26 cellular contexts compared by ENCODE assay signal in genomic region chr2:169294001-169294675, GRCh38.
DNase-seq lines count a peak whose midpoint lies in the region; ATAC-seq, FAIRE-seq and TF ChIP-seq lines count a peak whose summit lies in the region.
"Had no signal": no experiment of that assay in that cellular context is flagged by ENCODE, and none has a peak within 500 bp of the region (broad histone marks: within the 10 kb centered on the region; RNA-seq: fewer than 3 reads in every experiment).

No MANE protein-coding gene starts in this region.

- 2% methylated on average over 9 of the region's 9 CpGs for WGBS in K562 (ENCODE audit: insufficient coverage, low coverage, missing lambda C conversion rate)
- 79% methylated on average over 9 of the region's 9 CpGs for WGBS in hepatocyte (ENCODE audit: low lambda C conversion rate, missing lambda C conversion rate)

- no peak overlapping the region for H3K4me3 Mint-ChIP-seq in glutamatergic neuron (ENCODE audit: unreplicated experiment)
- H3K4me3 Mint-ChIP-seq: activated naive CD8-positive, alpha-beta T cell treated with anti-CD3 and anti-CD28 coated beads, Interleukin-2, amount 10 ng/mL, durations not matched to agents 7 days and 5 days; natural killer cell treated with Interleukin-12 subunit alpha and Interleukin-12 subunit beta and Interleukin-15 and Interleukin-18, amount 100 ng/mL, for 72 hours had no signal

- BruUV-seq in K562 (replicated peaks; lab: Mats Ljungman, UMichigan): no TSS peak

- no peak overlapping the region for H3K27ac Mint-ChIP-seq in glutamatergic neuron (ENCODE audit: unreplicated experiment)
- H3K27ac Mint-ChIP-seq: activated naive CD8-positive, alpha-beta T cell treated with anti-CD3 and anti-CD28 coated beads, Interleukin-2, amount 10 ng/mL, durations not matched to agents 7 days and 5 days; natural killer cell treated with Interleukin-12 subunit alpha and Interleukin-12 subunit beta and Interleukin-15 and Interleukin-18, amount 100 ng/mL, for 72 hours had no signal

- no peaks in the 10 kb centered on the region for H3K4me1 Mint-ChIP-seq in glutamatergic neuron (ENCODE audit: low read depth, unreplicated experiment)
- H3K4me1 Mint-ChIP-seq: activated naive CD8-positive, alpha-beta T cell treated with anti-CD3 and anti-CD28 coated beads, Interleukin-2, amount 10 ng/mL, durations not matched to agents 7 days and 5 days had no signal

- no peaks in the 10 kb centered on the region for H3K36me3 ChIP-seq in K562 (ENCODE audit: control insufficient read depth, insufficient read depth, low read length)
- H3K36me3 ChIP-seq in hepatocyte (replicated peaks; ENCODE audit: insufficient read depth, low read depth): no peaks in the 10 kb centered on the region
- H3K36me3 ChIP-seq: BE2C, transverse colon had no signal

- no peak overlapping the region for H3K9ac ChIP-seq in K562 (ENCODE audit: insufficient read depth in 1 of 2, low read depth in 2 of 2, low read length in 2 of 2)

- no peak for TF ChIP-seq POLR2A in NB4 (IDR thresholded peaks at IDR 0.05; ENCODE audit: extremely low read depth, insufficient read length)
- no peak for TF ChIP-seq POLR2A in K562 (conservative IDR thresholded peaks at IDR 0.05)

- H3K79me2 ChIP-seq in K562 (ENCODE audit: control insufficient read depth, insufficient read depth, low read length) (no peaks in the 10 kb centered on the region), hepatocyte (no peaks in the 10 kb centered on the region)

- H3K4me1 ChIP-seq in K562 (replicated peaks in 1 of 2; ENCODE audit: control insufficient read depth in 2 of 2, insufficient read depth in 2 of 2, low read length in 2 of 2): no peaks in the 10 kb centered on the region
- H3K4me1 ChIP-seq in hepatocyte (ENCODE audit: insufficient read depth): no peaks in the 10 kb centered on the region
- H3K4me1 ChIP-seq: BE2C, transverse colon had no signal

- H3K4me2 ChIP-seq in K562 (ENCODE audit: insufficient read depth, low read length) (no peak overlapping the region), hepatocyte (no peak overlapping the region)

- in situ Hi-C loops in K562 (cut with MboI): no loop called here

- no peak overlapping the region for H3K27ac ChIP-seq in K562 (ENCODE audit: extremely low read depth, low read depth, low read length)
- no peak overlapping the region for H3K27ac ChIP-seq in hepatocyte
- H3K27ac ChIP-seq: transverse colon had no signal

- no peaks in the 10 kb centered on the region for H4K20me1 ChIP-seq in K562 (replicated peaks; ENCODE audit: control insufficient read depth, insufficient read depth, low read length)
- H4K20me1 ChIP-seq in hepatocyte (ENCODE audit: insufficient read depth, poor library complexity, severe bottlenecking): no peaks in the 10 kb centered on the region

- ATAC-seq in K562: no peak
- ATAC-seq: HCT116; natural killer cell treated with Interleukin-12 subunit alpha and Interleukin-12 subunit beta and Interleukin-15 and Interleukin-18, amount 100 ng/mL, for 72 hours; Right ventricle myocardium inferior had no signal

- H2AFZ ChIP-seq in K562 (ENCODE audit: low read depth, low read length) (no peak overlapping the region), hepatocyte (no peak overlapping the region)

- TF ChIP-seq EP300 in K562 (IDR thresholded peaks at IDR 0.05; ENCODE audit: low read length): no peak

- DNase-seq in DMS53 (lab: John Stamatoyannopoulos, UW) (peak; percentile 99), NB4 (ENCODE audit: low read depth) (peak; percentile 9), NCI-H526 treated with DMSO at 0.1 percent for 48 hours (lab: John Stamatoyannopoulos, UW) (peak; percentile 43), K562 (ENCODE audit: extremely low read depth in 1 of 4, low spot score in 3 of 4) (no peak), hepatocyte (ENCODE audit: low spot score) (no peak), NCI-H2227 treated with DMSO at 0.1 percent for 48 hours (lab: John Stamatoyannopoulos, UW) (no peak), NCI-H2171 treated with DMSO at 0.1 percent for 48 hours (lab: John Stamatoyannopoulos, UW) (no peak), glutamatergic neuron (no peak)
- DNase-seq: ACHN; activated CD4-positive, alpha-beta T cell treated with anti-CD3 and anti-CD28 coated beads for 48 hours; activated gamma-delta T cell treated with Interleukin-2 at 50 U/mL for 16 hours; activated naive CD8-positive, alpha-beta T cell treated with anti-CD3 and anti-CD28 coated beads, Interleukin-2, amount 10 ng/mL, durations not matched to agents 7 days and 5 days; aorta; BE2C; DMS79 treated with DMSO at 0.1 percent for 48 hours; foreskin melanocyte; GDM1; kidney glomerular epithelial cell; NCI-H1105; NK-92 treated with Interleukin-12 subunit alpha and Interleukin-12 subunit beta, amount 100 ng/mL, for 24 hours; stimulated activated CD4-positive, alpha-beta T cell treated with anti-CD3 and anti-CD28 coated beads, Interleukin-4, amount 100 ng/mL, for 4 hours; transverse colon had no signal

- H3K9me3 ChIP-seq in K562 (replicated peaks; ENCODE audit: control insufficient read depth, insufficient read depth, low read depth, low read length): no peaks in the 10 kb centered on the region
- no peaks in the 10 kb centered on the region for H3K9me3 ChIP-seq in hepatocyte (ENCODE audit: low read depth)
- H3K9me3 ChIP-seq: BE2C, transverse colon had no signal

- no peaks in the 10 kb centered on the region for H3K9me3 Mint-ChIP-seq in glutamatergic neuron (ENCODE audit: unreplicated experiment)
- H3K9me3 Mint-ChIP-seq: activated naive CD8-positive, alpha-beta T cell treated with anti-CD3 and anti-CD28 coated beads, Interleukin-2, amount 10 ng/mL, durations not matched to agents 7 days and 5 days; natural killer cell treated with Interleukin-12 subunit alpha and Interleukin-12 subunit beta and Interleukin-15 and Interleukin-18, amount 100 ng/mL, for 72 hours had no signal

- H3K9me2 ChIP-seq in hepatocyte (replicated peaks; ENCODE audit: insufficient read depth): no peaks in the 10 kb centered on the region

- POLR2A ChIA-PET in K562 (lab: Yijun Ruan, JAX): no interaction called here

- no peaks in the 10 kb centered on the region for H3K36me3 Mint-ChIP-seq in glutamatergic neuron (ENCODE audit: unreplicated experiment)
- H3K36me3 Mint-ChIP-seq: activated naive CD8-positive, alpha-beta T cell treated with anti-CD3 and anti-CD28 coated beads, Interleukin-2, amount 10 ng/mL, durations not matched to agents 7 days and 5 days; natural killer cell treated with Interleukin-12 subunit alpha and Interleukin-12 subunit beta and Interleukin-15 and Interleukin-18, amount 100 ng/mL, for 72 hours had no signal

- H3K4me3 ChIP-seq in NB4 (ENCODE audit: low read depth, low read length): no peak overlapping the region
- H3K4me3 ChIP-seq in K562: no peak overlapping the region
- no peak overlapping the region for H3K4me3 ChIP-seq in hepatocyte
- H3K4me3 ChIP-seq: transverse colon had no signal

- peaks cover 12 to 22% of the 10 kb centered on the region in 2 experiments for H3K27me3 ChIP-seq in K562 (ENCODE audit: control insufficient read depth in 2 of 2, insufficient read depth in 2 of 2, low read length in 2 of 2)
- no peaks in the 10 kb centered on the region for H3K27me3 ChIP-seq in hepatocyte
- H3K27me3 ChIP-seq: BE2C, transverse colon had no signal

- intact Hi-C loops in K562 (cut with micrococcal nuclease): no loop called here

- no peak for TF ChIP-seq RAD21 in K562 (CRISPR knock-in tag; conservative IDR thresholded peaks at IDR 0.05 in 1 of 2, IDR thresholded peaks at IDR 0.05 in 1 of 2)

- FAIRE-seq in K562 (lab: Jason Lieb, UNC): peak; percentile 19
- FAIRE-seq: bronchial epithelial cell had no signal

- H3K9me1 ChIP-seq in K562 (ENCODE audit: control insufficient read depth, insufficient read depth, low read length): no peaks in the 10 kb centered on the region

- TF ChIP-seq CTCF in NB4 (IDR thresholded peaks at IDR 0.05; ENCODE audit: low read depth, low read length) (no peak), K562 (IDR thresholded peaks at IDR 0.05 in 2 of 3, conservative IDR thresholded peaks at IDR 0.05 in 1 of 3; ENCODE audit: insufficient read depth in 2 of 3, low read depth in 1 of 3, low read length in 3 of 3) (no peak), hepatocyte (IDR thresholded peaks at IDR 0.05; ENCODE audit: poor library complexity) (no peak), glutamatergic neuron (IDR thresholded peaks at IDR 0.05; ENCODE audit: partially characterized antibody, unreplicated experiment) (no peak)

- no peaks in the 10 kb centered on the region for H3K27me3 Mint-ChIP-seq in glutamatergic neuron (ENCODE audit: unreplicated experiment)

- CTCF ChIA-PET in K562 (lab: Yijun Ruan, JAX; ENCODE audit: low intra/inter-chr PET ratio): no interaction called here

TF ChIP-seq in K562, 482 proteins besides CTCF, POLR2A, EP300 and RAD21:
- TF ChIP-seq POLR2G (IDR thresholded peaks at IDR 0.05; ENCODE audit: low read depth, low read length) (no peak), ZFX (CRISPR knock-in tag; IDR thresholded peaks at IDR 0.05) (no peak), POLR2H (tag; IDR thresholded peaks at IDR 0.05; ENCODE audit: low read depth) (no peak), CEBPB (tag; IDR thresholded peaks at IDR 0.05) (peak; percentile 54), JUN (IDR thresholded peaks at IDR 0.05; ENCODE audit: borderline replicate concordance, low read depth, low read length) (no peak), JUN (CRISPR knock-in tag; IDR thresholded peaks at IDR 0.05; ENCODE audit: borderline replicate concordance) (no peak)
- TF ChIP-seq, protein P1, sequence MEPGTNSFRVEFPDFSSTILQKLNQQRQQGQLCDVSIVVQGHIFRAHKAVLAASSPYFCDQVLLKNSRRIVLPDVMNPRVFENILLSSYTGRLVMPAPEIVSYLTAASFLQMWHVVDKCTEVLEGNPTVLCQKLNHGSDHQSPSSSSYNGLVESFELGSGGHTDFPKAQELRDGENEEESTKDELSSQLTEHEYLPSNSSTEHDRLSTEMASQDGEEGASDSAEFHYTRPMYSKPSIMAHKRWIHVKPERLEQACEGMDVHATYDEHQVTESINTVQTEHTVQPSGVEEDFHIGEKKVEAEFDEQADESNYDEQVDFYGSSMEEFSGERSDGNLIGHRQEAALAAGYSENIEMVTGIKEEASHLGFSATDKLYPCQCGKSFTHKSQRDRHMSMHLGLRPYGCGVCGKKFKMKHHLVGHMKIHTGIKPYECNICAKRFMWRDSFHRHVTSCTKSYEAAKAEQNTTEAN (CRISPR knock-in tag; IDR thresholded peaks at IDR 0.05): no peak
TF ChIP-seq in K562: peak in this region for 1.

Comparison
In these comparisons a context has a peak if more than half of its experiments do, and no peak if none do; other contexts are left out.
1. DNase-seq: peak in DMS53 (single experiment), NB4 (single experiment) and NCI-H526 treated with DMSO at 0.1 percent for 48 hours (single experiment); none in K562 (0 of 4), hepatocyte (single experiment), NCI-H2227 treated with DMSO at 0.1 percent for 48 hours (single experiment), NCI-H2171 treated with DMSO at 0.1 percent for 48 hours (single experiment) and glutamatergic neuron (single experiment).